Comparison of ENCODE assay signal across 9 cellular contexts in the genomic region with DNA sequence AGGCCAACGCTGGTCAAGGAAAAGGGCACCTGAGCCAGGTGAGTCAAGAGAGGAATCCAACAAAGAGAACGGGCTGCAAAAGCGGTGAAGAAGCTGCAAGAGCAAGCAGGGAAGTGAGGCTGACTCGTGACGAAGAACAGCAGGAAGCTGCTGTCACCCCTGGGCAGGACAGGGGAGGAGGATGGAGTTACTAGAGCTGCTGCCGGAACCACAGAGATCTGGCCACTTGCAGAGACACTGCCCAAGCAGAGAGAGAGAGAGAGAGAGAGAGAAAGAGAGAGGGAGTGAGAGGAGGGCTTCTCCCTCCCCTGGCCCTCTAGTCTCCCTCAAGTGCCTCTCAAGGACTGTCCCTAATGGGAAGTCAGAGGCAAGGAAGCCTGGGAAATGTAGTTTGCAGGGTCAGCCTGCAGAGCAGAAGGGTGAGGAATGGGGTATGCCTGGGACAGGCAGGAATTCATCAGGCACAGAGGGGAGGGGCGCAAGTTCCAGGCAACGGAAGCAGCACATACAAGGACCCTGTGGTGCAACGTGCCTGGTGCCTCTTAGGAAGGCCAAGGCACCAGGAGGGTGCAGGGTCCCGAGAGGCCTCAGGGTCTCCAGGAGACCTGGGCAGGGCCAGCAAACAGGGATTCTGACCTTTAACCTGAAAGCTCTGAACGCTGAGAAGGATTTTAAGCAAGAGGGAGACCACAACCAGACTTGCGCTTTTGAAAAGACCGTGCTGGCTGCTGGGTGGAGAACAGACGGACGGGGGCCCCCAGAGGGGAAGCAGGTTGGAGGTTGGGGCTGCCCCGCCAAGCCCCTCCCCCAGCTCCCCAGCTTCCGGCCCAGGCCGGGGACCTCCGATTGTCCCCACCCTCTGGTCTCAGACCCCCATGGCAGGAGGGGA. TPM values are rescaled to one million over a fixed set of nuclear protein-coding genes. Genes with fewer than 3 reads are reported as not detected.
DNase-seq lines count a peak whose midpoint lies in the region; ATAC-seq and TF ChIP-seq lines count a peak whose summit lies in the region.
"Had no signal": no experiment of that assay in that cellular context is flagged by ENCODE, and none has a peak within 500 bp of the region (broad histone marks: within the 10 kb centered on the region; RNA-seq: fewer than 3 reads in every experiment).

No MANE protein-coding gene starts in this region.

- CTCF ChIA-PET in HEK293 (lab: Yijun Ruan, JAX), result interaction anchor here (0.8 to 1.5 kb wide), 3 partner anchors 13 to 95 kb away, joined by 3 to 4 read pairs (median 3); no protein-coding TSS in a partner anchor

- POLR2A ChIA-PET in HEK293 (lab: Yijun Ruan, JAX), result no interaction called here

- H3K36me3 Mint-ChIP-seq in activated T-cell treated with anti-CD3 and anti-CD28 coated beads, Interleukin-2, amount 50 U/mL, for 24 hours (ENCODE audit: low read depth), result no peaks in the 10 kb centered on the region
- no peaks in the 10 kb centered on the region for H3K36me3 Mint-ChIP-seq in osteocyte (ENCODE audit: unreplicated experiment)

- H3K36me3 ChIP-seq in HEK293 (ENCODE audit: control insufficient read depth in 2 of 2, insufficient read depth in 1 of 2, low read length in 2 of 2) (no peaks in the 10 kb centered on the region), lower lobe of right lung (no peaks in the 10 kb centered on the region)

- H3K4me3 ChIP-seq in HEK293 (ENCODE audit: low read depth, low read length), result no peak overlapping the region
- H3K4me3 ChIP-seq in lower lobe of right lung, result peak overlapping the region; percentile 7

- intact Hi-C loops in lower lobe of right lung (cut with DNase I), result no loop called here

- no peak for TF ChIP-seq CTCF in HEK293 (tag by site-specific recombination; IDR thresholded peaks at IDR 0.05)
- TF ChIP-seq CTCF in lower lobe of right lung (IDR thresholded peaks at IDR 0.05), result no peak
- no peak for TF ChIP-seq CTCF in osteocyte (IDR thresholded peaks at IDR 0.05)

- DNase-seq in Ammon's horn (ENCODE audit: low spot score) (peak; percentile 37), lower lobe of right lung (no peak), GDM1 (lab: John Stamatoyannopoulos, UW) (no peak), NCI-H187 (lab: John Stamatoyannopoulos, UW) (no peak), amygdala (lab: John Stamatoyannopoulos, UW) (no peak), osteocyte (ENCODE audit: extremely low spot score, unreplicated experiment) (no peak)
- peak; percentile 59 for DNase-seq in activated T-cell treated with anti-CD3 and anti-CD28 coated beads, Interleukin-2, amount 50 U/mL, for 24 hours
- DNase-seq: MM.1S had no signal

- H3K4me1 Mint-ChIP-seq in activated T-cell treated with anti-CD3 and anti-CD28 coated beads, Interleukin-2, amount 50 U/mL, for 24 hours (ENCODE audit: low read depth), result peaks cover 11% of the 10 kb centered on the region
- H3K4me1 Mint-ChIP-seq in osteocyte (ENCODE audit: unreplicated experiment), result peaks cover 37% of the 10 kb centered on the region

- no peaks in the 10 kb centered on the region for H3K27me3 Mint-ChIP-seq in activated T-cell treated with anti-CD3 and anti-CD28 coated beads, Interleukin-2, amount 50 U/mL, for 24 hours
- no peaks in the 10 kb centered on the region for H3K27me3 Mint-ChIP-seq in osteocyte (ENCODE audit: unreplicated experiment)

- no peaks in the 10 kb centered on the region for H3K9me3 ChIP-seq in HEK293 (ENCODE audit: control insufficient read depth, insufficient read depth, low read depth, low read length)
- H3K9me3 ChIP-seq in lower lobe of right lung, result no peaks in the 10 kb centered on the region

- no peak overlapping the region for H3K27ac ChIP-seq in HEK293 (ENCODE audit: extremely low read depth, low read depth, low read length)
- H3K27ac ChIP-seq in lower lobe of right lung, result no peak overlapping the region

- ATAC-seq in lower lobe of right lung, result peak; percentile 42 to 58

- peak overlapping the region; percentile 64 for H3K4me3 Mint-ChIP-seq in activated T-cell treated with anti-CD3 and anti-CD28 coated beads, Interleukin-2, amount 50 U/mL, for 24 hours
- H3K4me3 Mint-ChIP-seq in osteocyte (ENCODE audit: unreplicated experiment), result no peak overlapping the region

- no peaks in the 10 kb centered on the region for H3K4me1 ChIP-seq in HEK293 (ENCODE audit: control insufficient read depth, insufficient read depth, low read length)
- peaks cover 36% of the 10 kb centered on the region for H3K4me1 ChIP-seq in lower lobe of right lung

- H3K9me3 Mint-ChIP-seq in activated T-cell treated with anti-CD3 and anti-CD28 coated beads, Interleukin-2, amount 50 U/mL, for 24 hours, result no peaks in the 10 kb centered on the region
- no peaks in the 10 kb centered on the region for H3K9me3 Mint-ChIP-seq in osteocyte (ENCODE audit: unreplicated experiment)

- no peaks in the 10 kb centered on the region for H3K27me3 ChIP-seq in lower lobe of right lung (ENCODE audit: low read depth)

- H3K27ac Mint-ChIP-seq in activated T-cell treated with anti-CD3 and anti-CD28 coated beads, Interleukin-2, amount 50 U/mL, for 24 hours, result peak overlapping the region; percentile 89
- H3K27ac Mint-ChIP-seq in osteocyte (ENCODE audit: unreplicated experiment), result no peak overlapping the region

TF ChIP-seq in HEK293, 187 proteins besides CTCF, POLR2A, EP300 and RAD21 (continues in another document):
- TF ChIP-seq ZNF843 (tag by site-specific recombination; IDR thresholded peaks at IDR 0.05) (no peak), EGR2 (tag by site-specific recombination; IDR thresholded peaks at IDR 0.05; ENCODE audit: low read depth) (no peak), GLI4 (tag by site-specific recombination; IDR thresholded peaks at IDR 0.05) (no peak), ZNF426 (tag by site-specific recombination; IDR thresholded peaks at IDR 0.05) (no peak), ZNF19 (tag by site-specific recombination; IDR thresholded peaks at IDR 0.05; ENCODE audit: low read depth) (no peak), ZNF660 (tag by site-specific recombination; IDR thresholded peaks at IDR 0.05) (no peak), REPIN1 (tag by site-specific recombination; IDR thresholded peaks at IDR 0.05; ENCODE audit: low read depth) (no peak), ZNF157 (tag by site-specific recombination; IDR thresholded peaks at IDR 0.05) (no peak), ZNF394 (tag by site-specific recombination; IDR thresholded peaks at IDR 0.05; ENCODE audit: borderline replicate concordance) (no peak), ZBTB7A (tag by site-specific recombination; IDR thresholded peaks at IDR 0.05; ENCODE audit: low read depth) (no peak), ZNF211 (tag by site-specific recombination; IDR thresholded peaks at IDR 0.05; ENCODE audit: low read depth) (no peak), MZF1 (tag by site-specific recombination; IDR thresholded peaks at IDR 0.05; ENCODE audit: borderline replicate concordance) (no peak), ZNF670 (tag by site-specific recombination; IDR thresholded peaks at IDR 0.05; ENCODE audit: low read depth) (no peak), ZNF341 (tag by site-specific recombination; IDR thresholded peaks at IDR 0.05; ENCODE audit: low read depth) (peak; percentile 47), ZNF596 (tag by site-specific recombination; IDR thresholded peaks at IDR 0.05) (peak; percentile 69), ZNF423 (tag by site-specific recombination; IDR thresholded peaks at IDR 0.05) (no peak), ZNF600 (tag by site-specific recombination; IDR thresholded peaks at IDR 0.05) (no peak), ZNF501 (tag by site-specific recombination; IDR thresholded peaks at IDR 0.05) (no peak), ZNF404 (tag by site-specific recombination; IDR thresholded peaks at IDR 0.05) (no peak), ZNF555 (tag by site-specific recombination; conservative IDR thresholded peaks at IDR 0.05) (no peak), ZFP41 (tag by site-specific recombination; IDR thresholded peaks at IDR 0.05; ENCODE audit: borderline replicate concordance) (no peak), IKZF3 (tag by site-specific recombination; IDR thresholded peaks at IDR 0.05) (no peak), ZNF585B (tag by site-specific recombination; IDR thresholded peaks at IDR 0.05) (no peak), ZNF214 (tag by site-specific recombination; IDR thresholded peaks at IDR 0.05; ENCODE audit: borderline replicate concordance) (no peak)
- TF ChIP-seq, protein P1, sequence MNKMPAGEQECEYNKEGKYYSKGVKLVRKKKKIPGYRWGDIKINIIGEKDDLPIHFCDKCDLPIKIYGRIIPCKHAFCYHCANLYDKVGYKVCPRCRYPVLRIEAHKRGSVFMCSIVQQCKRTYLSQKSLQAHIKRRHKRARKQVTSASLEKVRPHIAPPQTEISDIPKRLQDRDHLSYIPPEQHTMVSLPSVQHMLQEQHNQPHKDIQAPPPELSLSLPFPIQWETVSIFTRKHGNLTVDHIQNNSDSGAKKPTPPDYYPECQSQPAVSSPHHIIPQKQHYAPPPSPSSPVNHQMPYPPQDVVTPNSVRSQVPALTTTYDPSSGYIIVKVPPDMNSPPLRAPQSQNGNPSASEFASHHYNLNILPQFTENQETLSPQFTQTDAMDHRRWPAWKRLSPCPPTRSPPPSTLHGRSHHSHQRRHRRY (tag by site-specific recombination; IDR thresholded peaks at IDR 0.05), result no peak
- TF ChIP-seq, protein P2, sequence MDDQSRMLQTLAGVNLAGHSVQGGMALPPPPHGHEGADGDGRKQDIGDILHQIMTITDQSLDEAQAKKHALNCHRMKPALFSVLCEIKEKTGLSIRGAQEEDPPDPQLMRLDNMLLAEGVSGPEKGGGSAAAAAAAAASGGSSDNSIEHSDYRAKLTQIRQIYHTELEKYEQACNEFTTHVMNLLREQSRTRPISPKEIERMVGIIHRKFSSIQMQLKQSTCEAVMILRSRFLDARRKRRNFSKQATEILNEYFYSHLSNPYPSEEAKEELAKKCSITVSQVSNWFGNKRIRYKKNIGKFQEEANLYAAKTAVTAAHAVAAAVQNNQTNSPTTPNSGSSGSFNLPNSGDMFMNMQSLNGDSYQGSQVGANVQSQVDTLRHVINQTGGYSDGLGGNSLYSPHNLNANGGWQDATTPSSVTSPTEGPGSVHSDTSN (CRISPR knock-in tag; IDR thresholded peaks at IDR 0.05), result no peak

RNA-seq across cellular contexts. Expression of a gene that starts 45.8 kb away (rescaled TPM):
- total RNA-seq in lower lobe of right lung (12.8 TPM), osteocyte (not detected in 2 replicates)

Comparison
In these comparisons a context has a peak if more than half of its experiments do, and no peak if none do; other contexts are left out.
1. DNase-seq: peak in Ammon's horn (single experiment) and activated T-cell treated with anti-CD3 and anti-CD28 coated beads, Interleukin-2, amount 50 U/mL, for 24 hours (single experiment); none in lower lobe of right lung (single experiment), GDM1 (single experiment), NCI-H187 (0 of 2), amygdala (0 of 56) and osteocyte (single experiment).
2. RNA of a gene that starts 45.8 kb away (total RNA-seq): 12.8 TPM in lower lobe of right lung (single experiment); not detected in osteocyte; every median in the first group is over 10 times any median in the second.